Comparison of ENCODE assay signal across 1 cellular context in the genomic region with DNA sequence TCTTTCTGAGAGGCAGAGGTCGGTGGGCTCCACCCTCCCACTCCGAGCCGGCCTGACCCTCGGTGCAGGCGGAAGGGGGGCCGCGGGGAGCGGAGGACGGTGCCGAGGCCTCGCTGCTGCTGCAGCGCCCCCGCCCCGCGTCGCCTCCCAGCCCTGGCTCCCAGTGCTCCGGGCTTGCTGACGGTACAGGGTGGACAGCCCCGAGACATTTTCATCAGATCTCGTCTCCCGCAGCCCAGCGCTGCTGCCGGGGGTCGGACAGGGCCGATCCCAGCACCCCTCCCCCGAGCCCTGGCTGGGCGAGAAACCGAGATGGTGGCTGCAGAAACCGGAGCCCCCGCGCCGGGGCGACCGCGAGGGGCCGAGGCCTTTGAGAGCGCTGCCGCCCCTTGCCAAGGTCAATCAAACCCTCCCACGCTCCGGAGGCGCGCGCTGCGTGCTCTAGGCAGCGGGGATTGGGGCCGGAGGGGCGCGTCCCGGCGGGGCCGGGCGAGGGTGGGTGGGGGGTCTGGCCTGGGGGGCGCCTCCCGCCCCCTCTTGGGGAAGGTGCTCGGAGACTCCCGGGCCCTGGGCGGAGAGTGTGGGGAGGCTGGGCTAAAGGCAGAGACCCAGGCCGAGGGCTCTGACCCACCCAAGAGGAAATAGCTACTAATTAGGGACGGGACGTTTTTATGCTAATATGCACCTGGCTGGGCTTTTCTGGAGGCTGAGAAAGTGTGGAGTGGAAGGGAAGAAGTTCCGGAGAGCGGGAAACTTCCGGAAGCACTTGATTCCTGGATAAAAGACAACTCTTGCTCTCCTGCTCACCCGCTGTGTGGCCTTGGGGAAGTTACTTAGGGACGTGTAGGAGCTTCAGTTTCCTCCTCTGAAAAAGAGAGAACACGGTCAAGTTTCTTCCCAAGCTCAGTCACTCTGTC.
TF ChIP-seq lines count a peak whose summit lies in the region.

No MANE protein-coding gene starts in this region.

TF ChIP-seq in WTC11, 78 proteins besides CTCF, POLR2A, EP300 and RAD21 (continued from another document):
- peak; percentile 95 for TF ChIP-seq PRDM15 (CRISPR knock-in tag; IDR thresholded peaks at IDR 0.05)
- TF ChIP-seq TP53 (CRISPR knock-in tag; IDR thresholded peaks at IDR 0.05), result no peak
- TF ChIP-seq, protein P1, sequence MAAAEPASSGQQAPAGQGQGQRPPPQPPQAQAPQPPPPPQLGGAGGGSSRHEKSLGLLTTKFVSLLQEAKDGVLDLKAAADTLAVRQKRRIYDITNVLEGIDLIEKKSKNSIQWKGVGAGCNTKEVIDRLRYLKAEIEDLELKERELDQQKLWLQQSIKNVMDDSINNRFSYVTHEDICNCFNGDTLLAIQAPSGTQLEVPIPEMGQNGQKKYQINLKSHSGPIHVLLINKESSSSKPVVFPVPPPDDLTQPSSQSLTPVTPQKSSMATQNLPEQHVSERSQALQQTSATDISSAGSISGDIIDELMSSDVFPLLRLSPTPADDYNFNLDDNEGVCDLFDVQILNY (CRISPR knock-in tag; IDR thresholded peaks at IDR 0.05), result 0 out of 2 replicates have a peak, but pooled peaks have one; percentile 9
- TF ChIP-seq ZNF423 (CRISPR knock-in tag; IDR thresholded peaks at IDR 0.05), result 0 out of 2 replicates have a peak, but pooled peaks have one; percentile 16
- no peak for TF ChIP-seq ZNF416 (CRISPR knock-in tag; IDR thresholded peaks at IDR 0.05)
- peak; percentile 99 for TF ChIP-seq ETV6 (CRISPR knock-in tag; IDR thresholded peaks at IDR 0.05)
